In the genomic region with DNA sequence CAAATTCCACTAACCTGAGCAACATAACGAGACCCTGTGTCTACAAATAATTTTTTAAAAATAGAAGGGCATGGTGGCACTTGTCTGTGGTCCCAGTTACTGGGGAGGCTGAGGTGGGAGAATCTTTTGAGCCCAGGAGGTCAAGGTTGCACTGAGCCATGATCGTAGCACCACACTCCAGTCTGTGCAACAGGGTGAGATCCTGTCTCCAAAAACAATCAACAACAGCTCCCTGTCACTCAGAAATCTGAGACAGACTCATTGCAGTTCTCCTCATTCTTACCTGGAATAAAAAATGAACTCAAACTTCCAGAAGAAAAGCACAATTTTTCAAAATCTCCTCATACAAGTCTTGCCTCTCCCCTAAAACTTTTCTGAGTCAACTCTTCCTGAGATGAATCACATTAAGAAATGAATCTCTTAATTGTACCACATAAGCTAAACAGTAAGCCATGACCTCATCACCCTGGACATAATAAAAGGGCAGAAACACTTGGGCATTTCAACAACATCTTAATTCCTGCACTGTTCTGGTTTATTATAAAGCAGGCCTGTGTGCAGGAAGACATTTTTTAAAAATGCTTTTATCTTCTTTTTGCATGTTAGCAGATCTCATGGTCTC, we compare ENCODE assay signal across 18 cellular contexts.
DNase-seq lines count a peak whose midpoint lies in the region; ATAC-seq and TF ChIP-seq lines count a peak whose summit lies in the region.
"Had no signal": no experiment of that assay in that cellular context is flagged by ENCODE, and none has a peak within 500 bp of the region (broad histone marks: within the 10 kb centered on the region; RNA-seq: fewer than 3 reads in every experiment).

No MANE protein-coding gene starts in this region.

- peaks cover 11% of the 10 kb centered on the region for H3K4me1 ChIP-seq in HEK293 (ENCODE audit: control insufficient read depth, insufficient read depth, low read length)
- H3K4me1 ChIP-seq in adipocyte (ENCODE audit: control insufficient read depth, insufficient read depth, low read length), result peaks cover 10% of the 10 kb centered on the region
- H3K4me1 ChIP-seq: colonic mucosa had no signal

- TF ChIP-seq CTCF in HEK293 (tag by site-specific recombination; IDR thresholded peaks at IDR 0.05), result no peak

- H3K36me3 ChIP-seq in HEK293 (ENCODE audit: control insufficient read depth in 2 of 2, insufficient read depth in 1 of 2, low read length in 2 of 2) (no peaks in the 10 kb centered on the region), adipocyte (ENCODE audit: control insufficient read depth, insufficient read depth, low read length, severe bottlenecking) (no peaks in the 10 kb centered on the region)
- H3K36me3 ChIP-seq: colonic mucosa, MG63, ovary had no signal

- peaks cover 11% of the 10 kb centered on the region for H3K27me3 ChIP-seq in adipocyte (replicated peaks; ENCODE audit: control insufficient read depth, insufficient read depth, low read length)
- H3K27me3 ChIP-seq: colonic mucosa, MG63, ovary had no signal

- CTCF ChIA-PET in HEK293 (lab: Yijun Ruan, JAX), result interaction anchor here (0.5 to 1.3 kb wide), 2 partner anchors 8 to 184 kb away, joined by 3 to 4 read pairs; no protein-coding TSS in a partner anchor

- no peak for ATAC-seq in GM18909 (IDR thresholded peaks at IDR 0.05; ENCODE audit: poor library complexity, unreplicated experiment)
- ATAC-seq: activated CD8-positive, alpha-beta T cell treated with anti-CD3 and anti-CD28 coated beads for 36 hours; stimulated activated memory B cell treated with anti-CD40 and anti-IgM and Interleukin-4, amounts not matched to agents 10 μg/mL and 1 μg/mL and 100 μg/mL, for 72 hours had no signal

- POLR2A ChIA-PET in HEK293 (lab: Yijun Ruan, JAX), result interaction anchor here (0.6 kb wide), 1 partner anchor 455 kb away, joined by 3 read pairs; no protein-coding TSS in a partner anchor

- no peak overlapping the region for H3K27ac ChIP-seq in HEK293 (ENCODE audit: extremely low read depth, low read depth, low read length)
- no peak overlapping the region for H3K27ac ChIP-seq in substantia nigra (ENCODE audit: low read depth, low read length, poor library complexity, severe bottlenecking)
- H3K27ac ChIP-seq: colonic mucosa, ovary had no signal

- in situ Hi-C loops in ACHN (cut with HindIII; ENCODE audit: low pct_ligation_motif_present, low pct_unique_long_range_greater_than_20kb, low sequenced_read_pairs), result no loop called here

- H3K9me3 ChIP-seq in HEK293 (ENCODE audit: control insufficient read depth, insufficient read depth, low read depth, low read length), result no peaks in the 10 kb centered on the region
- H3K9me3 ChIP-seq in adipocyte (ENCODE audit: control insufficient read depth, low read length), result no peaks in the 10 kb centered on the region
- H3K9me3 ChIP-seq: colonic mucosa, MG63, ovary had no signal

- H3K9ac ChIP-seq in adipocyte (ENCODE audit: low read length), result no peak overlapping the region

- no peak overlapping the region for H3K4me3 ChIP-seq in HEK293 (ENCODE audit: low read depth, low read length)
- H3K4me3 ChIP-seq in adipocyte (ENCODE audit: low read length), result no peak overlapping the region
- H3K4me3 ChIP-seq: colonic mucosa, lung, MG63, ovary had no signal

- peak; percentile 66 for DNase-seq in ACHN
- peak; percentile 28 for DNase-seq in adipocyte (ENCODE audit: low read depth)
- DNase-seq in iris pigment epithelial cell (ENCODE audit: low read depth), result peak; percentile 69
- no peak for DNase-seq in NCI-H1436 (lab: John Stamatoyannopoulos, UW)
- no peak for DNase-seq in substantia nigra (lab: John Stamatoyannopoulos, UW)
- DNase-seq in NOMO-1 treated with DMSO at 0.1 percent for 48 hours (lab: John Stamatoyannopoulos, UW; ENCODE audit: unreplicated experiment), result no peak
- DNase-seq: activated CD8-positive, alpha-beta T cell treated with anti-CD3 and anti-CD28 coated beads for 36 hours; activated naive CD4-positive, alpha-beta T cell treated with anti-CD3 and anti-CD28 coated beads, Interleukin-2, amount 50 U/mL, for 16 hours; colonic mucosa; head of caudate nucleus; MG63; ovary; stimulated activated CD4-positive, alpha-beta T cell treated with anti-CD3 and anti-CD28 coated beads, Interleukin-1b, Interleukin-23, amount 100 ng/mL, for 48 hours; T-helper 2 cell had no signal

TF ChIP-seq in HEK293, 187 proteins besides CTCF, POLR2A, EP300 and RAD21 (continues in another document):
- TF ChIP-seq ZNF366 (tag by site-specific recombination; conservative IDR thresholded peaks at IDR 0.05), result no peak
- no peak for TF ChIP-seq KLF10 (tag by site-specific recombination; IDR thresholded peaks at IDR 0.05)
- no peak for TF ChIP-seq ZNF324 (tag by site-specific recombination; IDR thresholded peaks at IDR 0.05)
- no peak for TF ChIP-seq ZNF658 (tag by site-specific recombination; IDR thresholded peaks at IDR 0.05)
- TF ChIP-seq, protein P1, sequence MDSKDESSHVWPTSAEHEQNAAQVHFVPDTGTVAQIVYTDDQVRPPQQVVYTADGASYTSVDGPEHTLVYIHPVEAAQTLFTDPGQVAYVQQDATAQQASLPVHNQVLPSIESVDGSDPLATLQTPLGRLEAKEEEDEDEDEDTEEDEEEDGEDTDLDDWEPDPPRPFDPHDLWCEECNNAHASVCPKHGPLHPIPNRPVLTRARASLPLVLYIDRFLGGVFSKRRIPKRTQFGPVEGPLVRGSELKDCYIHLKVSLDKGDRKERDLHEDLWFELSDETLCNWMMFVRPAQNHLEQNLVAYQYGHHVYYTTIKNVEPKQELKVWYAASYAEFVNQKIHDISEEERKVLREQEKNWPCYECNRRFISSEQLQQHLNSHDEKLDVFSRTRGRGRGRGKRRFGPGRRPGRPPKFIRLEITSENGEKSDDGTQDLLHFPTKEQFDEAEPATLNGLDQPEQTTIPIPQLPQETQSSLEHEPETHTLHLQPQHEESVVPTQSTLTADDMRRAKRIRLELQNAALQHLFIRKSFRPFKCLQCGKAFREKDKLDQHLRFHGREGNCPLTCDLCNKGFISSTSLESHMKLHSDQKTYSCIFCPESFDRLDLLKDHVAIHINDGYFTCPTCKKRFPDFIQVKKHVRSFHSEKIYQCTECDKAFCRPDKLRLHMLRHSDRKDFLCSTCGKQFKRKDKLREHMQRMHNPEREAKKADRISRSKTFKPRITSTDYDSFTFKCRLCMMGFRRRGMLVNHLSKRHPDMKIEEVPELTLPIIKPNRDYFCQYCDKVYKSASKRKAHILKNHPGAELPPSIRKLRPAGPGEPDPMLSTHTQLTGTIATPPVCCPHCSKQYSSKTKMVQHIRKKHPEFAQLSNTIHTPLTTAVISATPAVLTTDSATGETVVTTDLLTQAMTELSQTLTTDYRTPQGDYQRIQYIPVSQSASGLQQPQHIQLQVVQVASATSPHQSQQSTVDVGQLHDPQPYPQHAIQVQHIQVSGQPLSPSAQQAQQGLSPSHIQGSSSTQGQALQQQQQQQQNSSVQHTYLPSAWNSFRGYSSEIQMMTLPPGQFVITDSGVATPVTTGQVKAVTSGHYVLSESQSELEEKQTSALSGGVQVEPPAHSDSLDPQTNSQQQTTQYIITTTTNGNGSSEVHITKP (tag by site-specific recombination; IDR thresholded peaks at IDR 0.05), result peak; percentile 96
- TF ChIP-seq, protein P2, sequence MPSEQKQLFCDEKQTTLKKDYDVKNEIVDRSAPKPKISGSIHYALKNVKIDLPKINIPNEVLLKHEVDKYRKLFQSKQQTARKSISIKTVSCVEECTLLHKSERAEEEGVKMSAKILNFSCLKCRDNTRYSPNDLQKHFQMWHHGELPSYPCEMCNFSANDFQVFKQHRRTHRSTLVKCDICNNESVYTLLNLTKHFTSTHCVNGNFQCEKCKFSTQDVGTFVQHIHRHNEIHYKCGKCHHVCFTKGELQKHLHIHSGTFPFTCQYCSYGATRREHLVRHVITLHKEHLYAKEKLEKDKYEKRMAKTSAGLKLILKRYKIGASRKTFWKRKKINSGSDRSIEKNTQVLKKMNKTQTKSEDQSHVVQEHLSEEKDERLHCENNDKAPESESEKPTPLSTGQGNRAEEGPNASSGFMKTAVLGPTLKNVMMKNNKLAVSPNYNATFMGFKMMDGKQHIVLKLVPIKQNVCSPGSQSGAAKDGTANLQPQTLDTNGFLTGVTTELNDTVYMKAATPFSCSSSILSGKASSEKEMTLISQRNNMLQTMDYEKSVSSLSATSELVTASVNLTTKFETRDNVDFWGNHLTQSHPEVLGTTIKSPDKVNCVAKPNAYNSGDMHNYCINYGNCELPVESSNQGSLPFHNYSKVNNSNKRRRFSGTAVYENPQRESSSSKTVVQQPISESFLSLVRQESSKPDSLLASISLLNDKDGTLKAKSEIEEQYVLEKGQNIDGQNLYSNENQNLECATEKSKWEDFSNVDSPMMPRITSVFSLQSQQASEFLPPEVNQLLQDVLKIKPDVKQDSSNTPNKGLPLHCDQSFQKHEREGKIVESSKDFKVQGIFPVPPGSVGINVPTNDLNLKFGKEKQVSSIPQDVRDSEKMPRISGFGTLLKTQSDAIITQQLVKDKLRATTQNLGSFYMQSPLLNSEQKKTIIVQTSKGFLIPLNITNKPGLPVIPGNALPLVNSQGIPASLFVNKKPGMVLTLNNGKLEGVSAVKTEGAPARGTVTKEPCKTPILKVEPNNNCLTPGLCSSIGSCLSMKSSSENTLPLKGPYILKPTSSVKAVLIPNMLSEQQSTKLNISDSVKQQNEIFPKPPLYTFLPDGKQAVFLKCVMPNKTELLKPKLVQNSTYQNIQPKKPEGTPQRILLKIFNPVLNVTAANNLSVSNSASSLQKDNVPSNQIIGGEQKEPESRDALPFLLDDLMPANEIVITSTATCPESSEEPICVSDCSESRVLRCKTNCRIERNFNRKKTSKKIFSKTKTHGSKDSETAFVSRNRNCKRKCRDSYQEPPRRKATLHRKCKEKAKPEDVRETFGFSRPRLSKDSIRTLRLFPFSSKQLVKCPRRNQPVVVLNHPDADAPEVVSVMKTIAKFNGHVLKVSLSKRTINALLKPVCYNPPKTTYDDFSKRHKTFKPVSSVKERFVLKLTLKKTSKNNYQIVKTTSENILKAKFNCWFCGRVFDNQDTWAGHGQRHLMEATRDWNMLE (tag by site-specific recombination; conservative IDR thresholded peaks at IDR 0.05; ENCODE audit: low read depth), result no peak
- TF ChIP-seq, protein P3, sequence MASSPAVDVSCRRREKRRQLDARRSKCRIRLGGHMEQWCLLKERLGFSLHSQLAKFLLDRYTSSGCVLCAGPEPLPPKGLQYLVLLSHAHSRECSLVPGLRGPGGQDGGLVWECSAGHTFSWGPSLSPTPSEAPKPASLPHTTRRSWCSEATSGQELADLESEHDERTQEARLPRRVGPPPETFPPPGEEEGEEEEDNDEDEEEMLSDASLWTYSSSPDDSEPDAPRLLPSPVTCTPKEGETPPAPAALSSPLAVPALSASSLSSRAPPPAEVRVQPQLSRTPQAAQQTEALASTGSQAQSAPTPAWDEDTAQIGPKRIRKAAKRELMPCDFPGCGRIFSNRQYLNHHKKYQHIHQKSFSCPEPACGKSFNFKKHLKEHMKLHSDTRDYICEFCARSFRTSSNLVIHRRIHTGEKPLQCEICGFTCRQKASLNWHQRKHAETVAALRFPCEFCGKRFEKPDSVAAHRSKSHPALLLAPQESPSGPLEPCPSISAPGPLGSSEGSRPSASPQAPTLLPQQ (tag by site-specific recombination; IDR thresholded peaks at IDR 0.05), result no peak

Comparison
In these comparisons a context has a peak if more than half of its experiments do, and no peak if none do; other contexts are left out.
1. DNase-seq: peak in ACHN (single experiment), adipocyte (single experiment) and iris pigment epithelial cell (single experiment); none in NCI-H1436 (single experiment), substantia nigra (0 of 49) and NOMO-1 treated with DMSO at 0.1 percent for 48 hours (single experiment).